Comparison of ENCODE assay signal across 10 cellular contexts in genomic region chr7:20158684-20159083, GRCh38. TPM values are rescaled to one million over a fixed set of nuclear protein-coding genes. Genes with fewer than 3 reads are reported as not detected.
DNase-seq lines count a peak whose midpoint lies in the region; ATAC-seq, FAIRE-seq and TF ChIP-seq lines count a peak whose summit lies in the region.
"Had no signal": no experiment of that assay in that cellular context is flagged by ENCODE, and none has a peak within 500 bp of the region (broad histone marks: within the 10 kb centered on the region; RNA-seq: fewer than 3 reads in every experiment).

No MANE protein-coding gene starts in this region.

- ATAC-seq in heart right ventricle, result peak in 7 of 8 donors; percentile 49 to 82 (median 71)

- H3K9me3 ChIP-seq in Peyer's patch, result no peaks in the 10 kb centered on the region
- no peaks in the 10 kb centered on the region for H3K9me3 ChIP-seq in heart right ventricle

- H3K4me3 ChIP-seq in AG09309 (ENCODE audit: control insufficient read depth, low read depth, low read length) (no peak overlapping the region), Peyer's patch (no peak overlapping the region), heart right ventricle (no peak overlapping the region)

- intact Hi-C loops in heart right ventricle (cut with DNase I), result loop anchor here in 8 of 10 donors (2.0 to 10.0 kb wide), 5 partner anchors 154 to 440 kb away; no protein-coding TSS in a partner anchor

- peak; percentile 40 for FAIRE-seq in GM19239 (lab: Jason Lieb, UNC)

- DNase-seq in AG09309 (ENCODE audit: low read depth) (no peak), GM19239 (ENCODE audit: insufficient read length, low spot score) (no peak), Peyer's patch (no peak), heart right ventricle (no peak), Kasumi-1 (lab: John Stamatoyannopoulos, UW) (no peak), NK-92 (lab: John Stamatoyannopoulos, UW; ENCODE audit: unreplicated experiment) (no peak), middle frontal gyrus (ENCODE audit: extremely low spot score, low spot score) (no peak)
- DNase-seq in stimulated activated CD4-positive, alpha-beta T cell treated with anti-CD3 and anti-CD28 coated beads, Interleukin-15, amount 100 ng/mL, for 24 hours, result no peak
- DNase-seq: activated B cell treated with CpG ODN at 0.5 μM for 24 hours, NCI-H187 had no signal

- H3K36me3 ChIP-seq in Peyer's patch, result no peaks in the 10 kb centered on the region
- no peaks in the 10 kb centered on the region for H3K36me3 ChIP-seq in heart right ventricle

- H3K27ac ChIP-seq in Peyer's patch (no peak overlapping the region), heart right ventricle (no peak overlapping the region)

- no peak for TF ChIP-seq POLR2A in Peyer's patch (IDR thresholded peaks at IDR 0.05)

- 6 to 15% methylated on average over 1 of the region's 1 CpG for WGBS in heart right ventricle, 2 donors

- no peaks in the 10 kb centered on the region for H3K4me1 ChIP-seq in Peyer's patch
- no peaks in the 10 kb centered on the region for H3K4me1 ChIP-seq in heart right ventricle

- peak; percentile 18 for TF ChIP-seq CTCF in AG09309 (IDR thresholded peaks at IDR 0.05; ENCODE audit: control insufficient read depth, insufficient read depth, low read depth, low read length, missing control alignments)
- TF ChIP-seq CTCF in Peyer's patch (IDR thresholded peaks at IDR 0.05), result peak in 4 of 6 experiments; percentile 22 to 57 (median 42)
- TF ChIP-seq CTCF in heart right ventricle (IDR thresholded peaks at IDR 0.05), result peak in 8 of 9 donors; percentile 15 to 62 (median 54)

- no peaks in the 10 kb centered on the region for H3K27me3 ChIP-seq in Peyer's patch
- peaks cover 0 to 4% (median 0%) of the 10 kb centered on the region in 7 donors for H3K27me3 ChIP-seq in heart right ventricle

RNA-seq across cellular contexts. Expression of gene MACC1, which starts 58.5 kb away (rescaled TPM):
- total RNA-seq in Peyer's patch (10 to 100 TPM; 25.6 to 79.4 (median 71.1) TPM), heart right ventricle (under 1 TPM in 7 of 10 donors, not detected in 3; 0.02 to 0.82 (median 0.26) TPM)
- polyA plus RNA-seq in heart right ventricle, result under 1 TPM in 1 of 2 donors, not detected in 1; under 0.01 TPM

Comparison
In these comparisons a context has a peak if more than half of its experiments do, and no peak if none do; other contexts are left out.
1. RNA of gene MACC1, which starts 58.5 kb away (total RNA-seq): 25.6 to 79.4 TPM in Peyer's patch; 0.02 to 0.82 TPM in heart right ventricle; every median in the first group is over 10 times any median in the second.
2. Peak in every context shown above with its lines, with median percentiles within 50 percentile points of each other: CTCF ChIP-seq.